ENCODE assay signal across 14 cellular contexts in the genomic region with DNA sequence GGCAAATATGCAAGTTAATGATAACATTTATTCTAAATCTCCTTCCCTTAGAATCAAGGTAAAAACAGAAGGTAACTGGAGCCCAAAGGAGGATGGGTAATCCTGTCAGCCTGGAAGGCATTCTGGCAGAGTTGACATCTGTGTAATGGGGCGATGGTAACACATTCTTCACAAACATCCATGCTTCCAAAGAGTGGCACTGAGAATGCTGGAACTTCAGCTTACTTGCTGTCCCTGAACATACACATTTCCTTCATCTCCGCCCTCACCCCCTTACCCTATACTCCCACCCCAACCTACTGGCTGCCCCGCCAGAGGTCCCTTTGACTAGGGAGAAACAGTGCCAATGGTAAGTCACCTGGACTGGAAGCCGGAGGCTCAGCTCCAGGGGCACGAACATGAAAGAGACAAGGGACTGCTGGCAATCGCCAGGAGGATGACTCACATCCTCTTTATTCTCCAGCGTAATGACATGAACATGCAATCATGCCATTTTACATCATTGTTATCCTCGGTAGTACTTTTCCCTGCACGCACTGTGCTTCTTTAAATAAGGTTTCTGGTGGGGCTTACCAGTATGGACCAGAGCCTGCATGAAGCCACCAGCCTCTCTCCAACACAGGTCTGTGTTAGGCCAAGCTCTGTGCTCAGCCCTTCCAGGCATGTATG.
DNase-seq lines count a peak whose midpoint lies in the region; FAIRE-seq and TF ChIP-seq lines count a peak whose summit lies in the region.
"Had no signal": no experiment of that assay in that cellular context is flagged by ENCODE, and none has a peak within 500 bp of the region (broad histone marks: within the 10 kb centered on the region; RNA-seq: fewer than 3 reads in every experiment).

No MANE protein-coding gene starts in this region.

- no peak overlapping the region for H3K27ac Mint-ChIP-seq in endothelial cell (ENCODE audit: unreplicated experiment)
- H3K27ac Mint-ChIP-seq: activated CD8-positive, alpha-beta memory T cell treated with anti-CD3 and anti-CD28 coated beads, Interleukin-2, amount 10 ng/mL, durations not matched to agents 7 days and 5 days; brain; nephron progenitor cell had no signal

- H3K27me3 Mint-ChIP-seq in endothelial cell (ENCODE audit: unreplicated experiment), result no peaks in the 10 kb centered on the region
- H3K27me3 Mint-ChIP-seq: activated CD8-positive, alpha-beta memory T cell treated with anti-CD3 and anti-CD28 coated beads, Interleukin-2, amount 10 ng/mL, durations not matched to agents 7 days and 5 days had no signal

- no peaks in the 10 kb centered on the region for H3K9me3 Mint-ChIP-seq in endothelial cell (ENCODE audit: unreplicated experiment)
- H3K9me3 Mint-ChIP-seq: brain, nephron progenitor cell had no signal

- no peaks in the 10 kb centered on the region for H3K4me1 Mint-ChIP-seq in endothelial cell (ENCODE audit: unreplicated experiment)
- H3K4me1 Mint-ChIP-seq: activated CD8-positive, alpha-beta memory T cell treated with anti-CD3 and anti-CD28 coated beads, Interleukin-2, amount 10 ng/mL, durations not matched to agents 7 days and 5 days; brain had no signal

- DNase-seq in 8988T (peak; percentile 14), H4 (ENCODE audit: low spot score) (peak; percentile 96), RCC 7860 (ENCODE audit: low spot score) (peak; percentile 60), fibroblast of gingiva (ENCODE audit: low read depth) (peak; percentile 49), DMS79 treated with DMSO at 0.1 percent for 48 hours (lab: John Stamatoyannopoulos, UW) (no peak), midbrain (lab: John Stamatoyannopoulos, UW) (no peak), endothelial cell (ENCODE audit: low spot score) (no peak)
- no peak for DNase-seq in effector CD4-positive, alpha-beta T cell
- DNase-seq: activated CD8-positive, alpha-beta memory T cell treated with anti-CD3 and anti-CD28 coated beads, Interleukin-2, amount 10 ng/mL, durations not matched to agents 7 days and 5 days; NCI-H1694; nephron progenitor cell; upper lobe of left lung had no signal

- H3K4me3 Mint-ChIP-seq in endothelial cell (ENCODE audit: unreplicated experiment), result no peak overlapping the region
- H3K4me3 Mint-ChIP-seq: activated CD8-positive, alpha-beta memory T cell treated with anti-CD3 and anti-CD28 coated beads, Interleukin-2, amount 10 ng/mL, durations not matched to agents 7 days and 5 days; brain; nephron progenitor cell had no signal

- no peaks in the 10 kb centered on the region for H3K36me3 Mint-ChIP-seq in endothelial cell (ENCODE audit: low read depth, unreplicated experiment)
- H3K36me3 Mint-ChIP-seq: activated CD8-positive, alpha-beta memory T cell treated with anti-CD3 and anti-CD28 coated beads, Interleukin-2, amount 10 ng/mL, durations not matched to agents 7 days and 5 days; brain had no signal

- FAIRE-seq in RCC 7860 (lab: Jason Lieb, UNC), result no peak
- FAIRE-seq: GM12878 had no signal

- no peak for TF ChIP-seq CTCF in endothelial cell (IDR thresholded peaks at IDR 0.05; ENCODE audit: unreplicated experiment)

Comparison
In these comparisons a context has a peak if more than half of its experiments do, and no peak if none do; other contexts are left out.
1. DNase-seq: peak in 8988T (single experiment), H4 (single experiment), RCC 7860 (single experiment) and fibroblast of gingiva (single experiment); none in effector CD4-positive, alpha-beta T cell (single experiment), DMS79 treated with DMSO at 0.1 percent for 48 hours (single experiment), midbrain (single experiment) and endothelial cell (single experiment).